Comparison of ENCODE assay signal across 12 cellular contexts in the genomic region with DNA sequence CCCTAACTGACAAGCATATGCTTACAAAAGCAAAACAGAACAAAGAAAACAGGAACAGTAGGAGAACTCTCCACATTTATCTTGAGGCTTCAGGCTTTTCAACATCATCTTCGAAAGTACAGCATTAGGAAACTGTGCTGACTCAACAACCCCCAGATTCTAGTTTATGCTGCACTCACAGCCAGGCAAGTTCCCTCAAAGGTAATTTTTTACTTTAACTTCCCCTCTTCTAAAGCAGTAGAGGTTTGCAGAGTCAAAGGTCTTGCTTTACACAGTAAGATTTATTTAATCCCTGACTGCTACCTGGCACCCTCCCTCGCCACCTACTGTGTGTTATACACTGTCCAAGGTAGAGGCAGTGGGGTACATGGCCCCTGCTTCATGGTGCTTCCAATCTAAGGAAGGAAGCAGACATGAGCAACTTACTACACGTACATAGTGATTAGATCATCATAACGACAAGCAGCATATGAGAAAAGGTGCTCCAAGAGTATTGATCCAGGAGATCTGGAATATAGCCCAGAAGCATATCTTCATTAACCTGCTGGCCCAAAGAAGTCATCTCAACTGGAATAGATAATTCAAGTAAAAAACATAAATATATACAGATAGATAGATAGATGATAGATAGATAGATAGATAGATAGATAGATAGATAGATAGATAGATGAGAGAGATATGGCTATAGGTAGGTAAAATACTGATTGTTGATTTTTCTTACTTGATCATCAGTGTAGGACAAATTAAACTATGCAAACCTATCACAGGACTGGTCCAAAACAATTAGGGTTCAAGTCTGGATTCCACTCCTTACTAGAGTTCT.
DNase-seq lines count a peak whose midpoint lies in the region; TF ChIP-seq lines count a peak whose summit lies in the region.
"Had no signal": no experiment of that assay in that cellular context is flagged by ENCODE, and none has a peak within 500 bp of the region (broad histone marks: within the 10 kb centered on the region; RNA-seq: fewer than 3 reads in every experiment).

No MANE protein-coding gene starts in this region.

- H3K27ac ChIP-seq in angular gyrus (ENCODE audit: low read depth, low read length), result peak overlapping the region; percentile 4
- peak overlapping the region; percentile 21 to 62 (median 35) for H3K27ac ChIP-seq in transverse colon
- H3K27ac ChIP-seq in RWPE1, result no peak overlapping the region
- H3K27ac ChIP-seq: BLaER1 had no signal

- no peak overlapping the region for H3K4me3 ChIP-seq in transverse colon
- H3K4me3 ChIP-seq: BLaER1 had no signal

- H3K9me3 Mint-ChIP-seq in activated naive CD4-positive, alpha-beta T cell treated with anti-CD3 and anti-CD28 coated beads, Interleukin-2, amount 50 U/mL, for 24 hours, result no peaks in the 10 kb centered on the region
- H3K9me3 Mint-ChIP-seq: stimulated activated naive B cell treated with anti-CD40 and anti-IgM and Interleukin-4, amounts not matched to agents 10 μg/mL and 1 μg/mL and 100 μg/mL, for 72 hours had no signal

- in situ Hi-C loops in transverse colon (cut with MboI; ENCODE audit: low pct_ligation_motif_present in 1 of 4, low pct_unique_long_range_greater_than_20kb in 1 of 4, low sequenced_read_pairs in 3 of 4), result no loop called here

- TF ChIP-seq POLR2A in transverse colon (IDR thresholded peaks at IDR 0.05), result no peak

- H3K27ac Mint-ChIP-seq in activated naive CD4-positive, alpha-beta T cell treated with anti-CD3 and anti-CD28 coated beads, Interleukin-2, amount 50 U/mL, for 24 hours, result peak overlapping the region; percentile 43
- H3K27ac Mint-ChIP-seq: stimulated activated naive B cell treated with anti-CD40 and anti-IgM and Interleukin-4, amounts not matched to agents 10 μg/mL and 1 μg/mL and 100 μg/mL, for 72 hours had no signal

- no peak for DNase-seq in activated naive CD4-positive, alpha-beta T cell (lab: John Stamatoyannopoulos, UW)
- DNase-seq in kidney tubule cell (ENCODE audit: low spot score), result peak; percentile 65
- DNase-seq in transverse colon, result no peak
- DNase-seq in COLO668 (lab: John Stamatoyannopoulos, UW; ENCODE audit: unreplicated experiment), result no peak
- no peak for DNase-seq in NCI-H1436 (lab: John Stamatoyannopoulos, UW)
- DNase-seq in RWPE1 (ENCODE audit: low spot score), result no peak
- DNase-seq: activated CD8-positive, alpha-beta memory T cell treated with anti-CD3 and anti-CD28 coated beads, Interleukin-2, amount 50 U/mL, for 48 hours; occipital lobe; stimulated activated naive B cell treated with anti-CD40 and anti-IgM and Interleukin-4, amounts not matched to agents 10 μg/mL and 1 μg/mL and 100 μg/mL, for 72 hours had no signal

- peaks cover 0 to 44% (median 3%) of the 10 kb centered on the region in 4 donors for H3K4me1 ChIP-seq in transverse colon
- H3K4me1 ChIP-seq: BLaER1 had no signal

- WGBS in transverse colon (ENCODE audit: low coverage in 1 of 2), 2 donors, result 63 to 74% methylated on average over 3 to 4 of the region's 4 CpGs

- POLR2A ChIA-PET in RWPE1 (lab: Yijun Ruan, JAX; ENCODE audit: low non-redundant PET), result no interaction called here

- H3K4me3 Mint-ChIP-seq in activated naive CD4-positive, alpha-beta T cell treated with anti-CD3 and anti-CD28 coated beads, Interleukin-2, amount 50 U/mL, for 24 hours, result no peak overlapping the region
- H3K4me3 Mint-ChIP-seq: stimulated activated naive B cell treated with anti-CD40 and anti-IgM and Interleukin-4, amounts not matched to agents 10 μg/mL and 1 μg/mL and 100 μg/mL, for 72 hours had no signal

- no peaks in the 10 kb centered on the region for H3K9me3 ChIP-seq in transverse colon
- H3K9me3 ChIP-seq: BLaER1 had no signal

- CTCF ChIA-PET in RWPE1 (lab: Yijun Ruan, JAX), result no interaction called here

- H3K27me3 Mint-ChIP-seq in activated naive CD4-positive, alpha-beta T cell treated with anti-CD3 and anti-CD28 coated beads, Interleukin-2, amount 50 U/mL, for 24 hours, result no peaks in the 10 kb centered on the region
- H3K27me3 Mint-ChIP-seq: stimulated activated naive B cell treated with anti-CD40 and anti-IgM and Interleukin-4, amounts not matched to agents 10 μg/mL and 1 μg/mL and 100 μg/mL, for 72 hours had no signal

- no peaks in the 10 kb centered on the region for H3K36me3 Mint-ChIP-seq in activated naive CD4-positive, alpha-beta T cell treated with anti-CD3 and anti-CD28 coated beads, Interleukin-2, amount 50 U/mL, for 24 hours
- H3K36me3 Mint-ChIP-seq: stimulated activated naive B cell treated with anti-CD40 and anti-IgM and Interleukin-4, amounts not matched to agents 10 μg/mL and 1 μg/mL and 100 μg/mL, for 72 hours had no signal

- intact Hi-C loops in transverse colon (cut with DNase I; ENCODE audit: low total_unique reads), result no loop called here

- TF ChIP-seq CTCF in transverse colon (IDR thresholded peaks at IDR 0.05) (no peak), RWPE1 (conservative IDR thresholded peaks at IDR 0.05; ENCODE audit: low read depth) (no peak)

- no peaks in the 10 kb centered on the region for H3K27me3 ChIP-seq in transverse colon
- H3K27me3 ChIP-seq: BLaER1 had no signal

- H3K36me3 ChIP-seq in transverse colon, result no peaks in the 10 kb centered on the region
- H3K36me3 ChIP-seq: BLaER1 had no signal

- no peak for TF ChIP-seq EP300 in transverse colon (IDR thresholded peaks at IDR 0.05; ENCODE audit: low read depth)

- peaks cover 42% of the 10 kb centered on the region for H3K4me1 Mint-ChIP-seq in activated naive CD4-positive, alpha-beta T cell treated with anti-CD3 and anti-CD28 coated beads, Interleukin-2, amount 50 U/mL, for 24 hours
- H3K4me1 Mint-ChIP-seq: stimulated activated naive B cell treated with anti-CD40 and anti-IgM and Interleukin-4, amounts not matched to agents 10 μg/mL and 1 μg/mL and 100 μg/mL, for 72 hours had no signal
